22 cellular contexts compared by ENCODE assay signal in the genomic region with DNA sequence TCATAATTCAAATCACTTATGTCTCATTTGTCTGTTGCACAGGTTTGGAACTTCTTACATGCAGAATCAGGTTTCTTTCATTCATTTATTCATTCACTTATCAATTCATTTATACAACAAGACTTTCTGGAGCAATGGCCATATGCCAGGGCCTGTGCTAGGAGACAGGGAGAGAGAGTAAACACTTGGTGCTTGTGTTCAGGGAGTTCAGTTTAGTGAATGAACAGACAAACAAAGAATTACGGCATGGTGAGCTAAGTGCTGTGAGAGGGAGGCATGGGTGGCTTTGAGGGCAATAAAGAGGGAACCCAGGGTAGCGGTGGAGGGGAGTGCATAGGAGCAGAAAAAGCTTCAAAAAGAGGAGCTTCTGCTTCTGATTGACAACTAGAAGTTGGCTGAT. TPM values are rescaled to one million over a fixed set of nuclear protein-coding genes. Genes with fewer than 3 reads are reported as not detected.
A peak's percentile ranks its signal among the peaks of the same experiment; 100 is the strongest.
DNase-seq lines count a peak whose midpoint lies in the region; ATAC-seq, FAIRE-seq and TF ChIP-seq lines count a peak whose summit lies in the region.
"Had no signal": no experiment of that assay in that cellular context is flagged by ENCODE, and none has a peak within 500 bp of the region (broad histone marks: within the 10 kb centered on the region; RNA-seq: fewer than 3 reads in every experiment).

No MANE protein-coding gene starts in this region.

- H3K4me3 ChIP-seq in H1 (ENCODE audit: extremely low read depth in 1 of 4, insufficient read depth in 2 of 4, low read depth in 3 of 4, low read length in 4 of 4), result no peak overlapping the region
- no peak overlapping the region for H3K4me3 ChIP-seq in pancreas
- H3K4me3 ChIP-seq: heart right ventricle had no signal

- H3K9me3 ChIP-seq in H1 (ENCODE audit: insufficient read depth in 2 of 2, low read depth in 1 of 2, low read length in 1 of 2) (no peaks in the 10 kb centered on the region), pancreas (no peaks in the 10 kb centered on the region)
- H3K9me3 ChIP-seq: BE2C, heart right ventricle had no signal

- no peaks in the 10 kb centered on the region; a peak in 1 of 7 replicates for H3K27me3 ChIP-seq in H1 (replicated peaks in 1 of 4; ENCODE audit: control insufficient read depth in 3 of 4, extremely low read depth in 1 of 4, insufficient read depth in 3 of 4, low read length in 3 of 4)
- no peaks in the 10 kb centered on the region for H3K27me3 ChIP-seq in pancreas
- H3K27me3 ChIP-seq: BE2C had no signal

- no peaks in the 10 kb centered on the region for H3K79me2 ChIP-seq in H1 (ENCODE audit: control insufficient read depth in 1 of 2, insufficient read depth in 2 of 2, low read length in 2 of 2)

- no peak overlapping the region for H3K4me2 ChIP-seq in H1 (ENCODE audit: insufficient read depth in 1 of 2, low read depth in 2 of 2, low read length in 2 of 2)
- H3K4me2 ChIP-seq: KMS-11 had no signal

- H2BK5ac ChIP-seq in H1 (ENCODE audit: low read depth, low read length), result no peak overlapping the region

- DNase-seq in NCI-H1105 treated with DMSO at 0.1 percent for 48 hours (lab: John Stamatoyannopoulos, UW), result peak; percentile 10
- no peak for DNase-seq in NCI-H1105 (lab: John Stamatoyannopoulos, UW)
- peak; percentile 55 for DNase-seq in NCI-H345 (lab: John Stamatoyannopoulos, UW)
- DNase-seq in H1 (ENCODE audit: low read depth in 1 of 2, low spot score in 2 of 2), result no peak
- no peak for DNase-seq in pancreas
- DNase-seq in KG1 (lab: John Stamatoyannopoulos, UW), result no peak
- DNase-seq: 8988T; activated CD4-positive, alpha-beta T cell treated with anti-CD3 and anti-CD28 coated beads for 48 hours; activated naive CD4-positive, alpha-beta T cell treated with anti-CD3 and anti-CD28 coated beads, Interleukin-2, amount 50 U/mL, for 16 hours; BE2C; GDM1; heart right ventricle; mesenchymal stem cell; retina had no signal

- H3K23ac ChIP-seq in H1 (ENCODE audit: insufficient read length), result no peak overlapping the region

- H2AFZ ChIP-seq in H1 (ENCODE audit: low read length), result 0 out of 2 replicates have a peak overlapping the region, but pooled peaks have one; percentile 27

- no peak overlapping the region for H3K4ac ChIP-seq in H1 (replicated peaks; ENCODE audit: insufficient read length, low read depth, low read length)

- no peak overlapping the region for H4K8ac ChIP-seq in H1 (ENCODE audit: extremely low read depth, insufficient read depth, low read length)

- no peak overlapping the region for H2BK15ac ChIP-seq in H1 (ENCODE audit: low read length)

- TF ChIP-seq CTCF in H1 (IDR thresholded peaks at IDR 0.05; ENCODE audit: control extremely low read depth in 1 of 3, insufficient read depth in 1 of 3, low read depth in 1 of 3, low read length in 3 of 3) (no peak), pancreas (IDR thresholded peaks at IDR 0.05) (no peak)

- no peak for TF ChIP-seq POLR2A in H1 (IDR thresholded peaks at IDR 0.05; ENCODE audit: control extremely low read depth in 1 of 2, low read depth in 2 of 2, low read length in 2 of 2)

- no peak overlapping the region for H3K27ac ChIP-seq in H1 (ENCODE audit: low read depth, low read length)
- no peak overlapping the region for H3K27ac ChIP-seq in pancreas
- H3K27ac ChIP-seq: heart right ventricle, KMS-11 had no signal

- intact Hi-C loops in pancreas (cut with DNase I), result loop anchor here in 2 of 3 donors (10.0 kb wide), 2 partner anchors 115 to 125 kb away; no protein-coding TSS in a partner anchor

- H3K18ac ChIP-seq in H1 (ENCODE audit: extremely low read depth, low read length), result no peak overlapping the region

- no peak overlapping the region for H2BK20ac ChIP-seq in H1 (ENCODE audit: low read length)

- no peak overlapping the region for H2BK120ac ChIP-seq in H1 (replicated peaks; ENCODE audit: low read depth, low read length)

- TF ChIP-seq RAD21 in H1 (IDR thresholded peaks at IDR 0.05 in 1 of 2, conservative IDR thresholded peaks at IDR 0.05 in 1 of 2; ENCODE audit: low read depth in 2 of 2, low read length in 2 of 2), result no peak

- no peak for FAIRE-seq in H1 (lab: Jason Lieb, UNC)
- FAIRE-seq in pancreas (lab: Jason Lieb, UNC), result no peak
- FAIRE-seq: astrocyte, GM12891, RCC 7860 had no signal

- 91% methylated on average over 2 of the region's 2 CpGs; no CpG with 5 or more reads in 1 of the 2 experiments for WGBS in H1 (ENCODE audit: extremely low coverage in 1 of 2, insufficient coverage in 1 of 2, insufficient read length in 1 of 2, insufficient replicate concordance in 2 of 2, low coverage in 1 of 2, low lambda C conversion rate in 2 of 2, missing lambda C conversion rate in 1 of 2), 2 experiments
- 39 to 45% methylated on average over 2 of the region's 2 CpGs for WGBS in pancreas, 2 donors

- H3K36me3 ChIP-seq in H1 (ENCODE audit: control insufficient read depth in 2 of 4, insufficient read depth in 4 of 4, low read length in 3 of 4) (no peaks in the 10 kb centered on the region), pancreas (no peaks in the 10 kb centered on the region)
- H3K36me3 ChIP-seq: BE2C, heart right ventricle had no signal

- CTCF ChIA-PET in H1 (lab: Charles Lee; ENCODE audit: partially characterized antibody), result interaction anchor here (1.0 to 4.9 kb wide), 8 partner anchors 9 to 280 kb away, joined by 3 to 25 read pairs (median 4); a partner anchor contains a TSS

- no peak overlapping the region for H2BK12ac ChIP-seq in H1 (ENCODE audit: low read depth, low read length)

- no peaks in the 10 kb centered on the region; the same call in 1 of the 2 replicates for H3K23me2 ChIP-seq in H1 (ENCODE audit: low read depth, low read length)

- no peaks in the 10 kb centered on the region for H3K79me1 ChIP-seq in H1 (ENCODE audit: low read depth, low read length)

- POLR2A ChIA-PET in H1 (lab: Charles Lee; ENCODE audit: partially characterized antibody), result interaction anchor here (3.7 kb wide), 1 partner anchor 9 kb away, joined by 18 read pairs; a partner anchor contains a TSS

- H3K9ac ChIP-seq in H1 (replicated peaks in 1 of 4; ENCODE audit: extremely low read depth in 1 of 4, low read depth in 3 of 4, low read length in 3 of 4), result no peak overlapping the region
- H3K9ac ChIP-seq: KMS-11 had no signal

- no peak overlapping the region for H4K5ac ChIP-seq in H1 (ENCODE audit: insufficient read length, low read depth, low read length)

- no peaks in the 10 kb centered on the region for H4K20me1 ChIP-seq in H1 (replicated peaks in 1 of 2; ENCODE audit: control insufficient read depth in 1 of 2, insufficient read depth in 2 of 2, low read length in 2 of 2)

- no peak overlapping the region for H2AK5ac ChIP-seq in H1 (ENCODE audit: low read depth, low read length)

- no peak overlapping the region for H3K14ac ChIP-seq in H1 (ENCODE audit: insufficient read length)

- peak in 3 of 4 donors; percentile 18 to 87 (median 85) for ATAC-seq in pancreas
- no peak for ATAC-seq in HG03432 (IDR thresholded peaks at IDR 0.05; ENCODE audit: unreplicated experiment)
- ATAC-seq in HG03280 (IDR thresholded peaks at IDR 0.05; ENCODE audit: unreplicated experiment), result no peak
- ATAC-seq: heart right ventricle; natural killer cell treated with Interleukin-12 subunit alpha and Interleukin-12 subunit beta and Interleukin-15 and Interleukin-18, amount 100 ng/mL, for 72 hours; stimulated activated effector memory CD8-positive, alpha-beta T cell treated with anti-CD3 and anti-CD28 coated beads, Interleukin-12 subunit alpha, Interleukin-12 subunit beta, amount 100 ng/mL, for 72 hours had no signal

- H3K4me1 ChIP-seq in H1 (replicated peaks in 1 of 4; ENCODE audit: control insufficient read depth in 3 of 4, insufficient read depth in 4 of 4, low read length in 3 of 4), result no peaks in the 10 kb centered on the region
- H3K4me1 ChIP-seq in pancreas, result no peaks in the 10 kb centered on the region
- H3K4me1 ChIP-seq: BE2C had no signal

- no peak overlapping the region for H3K56ac ChIP-seq in H1 (replicated peaks; ENCODE audit: insufficient read length, low read depth, low read length)

- no peak overlapping the region for H4K91ac ChIP-seq in H1 (replicated peaks; ENCODE audit: insufficient read length, low read length)

- no peak for TF ChIP-seq EP300 in H1 (IDR thresholded peaks at IDR 0.05; ENCODE audit: borderline replicate concordance in 1 of 2, low read depth in 2 of 2, low read length in 2 of 2)

TF ChIP-seq in H1, 55 proteins besides CTCF, POLR2A, EP300 and RAD21 (continues in another document):
- TF ChIP-seq SIN3A (conservative IDR thresholded peaks at IDR 0.05 in 1 of 2, IDR thresholded peaks at IDR 0.05 in 1 of 2; ENCODE audit: low read depth in 1 of 2, low read length in 2 of 2) (no peak), CEBPB (IDR thresholded peaks at IDR 0.05; ENCODE audit: low read depth, low read length) (no peak), SUZ12 (IDR thresholded peaks at IDR 0.05; ENCODE audit: low read length) (no peak), PHF8 (conservative IDR thresholded peaks at IDR 0.05; ENCODE audit: low read depth, low read length) (no peak), BCL11A (IDR thresholded peaks at IDR 0.05; ENCODE audit: low read depth in 2 of 2, low read length in 2 of 2) (no peak), ZNF274 (IDR thresholded peaks at IDR 0.05; ENCODE audit: borderline replicate concordance, extremely low read depth, low read length) (no peak)

RNA-seq across cellular contexts. Expression of a gene that starts 8.5 kb away (rescaled TPM):
- total RNA-seq in H1 (2021; fragmentation: NEBNext Ultra II Directional; extraction: Animal tissue kit (Norgen Biotek cat#: 25700)), result 99.7 and 103 TPM in 2 replicates
- 15.7 and 21.0 TPM in 2 replicates for polyA plus RNA-seq in H1 (2011; rRNA removed)
- 26.8 TPM for polyA plus RNA-seq in H1 (2011; cell fraction: cytosol; rRNA removed)
- polyA plus RNA-seq in H1 (2011; cell fraction: nucleus; rRNA removed), result 20.1 TPM
- 20.9 to 62.3 TPM (median 38.7 TPM) in 4 replicates for polyA plus RNA-seq in H1 (2012, experiment 1 of 2)
- polyA plus RNA-seq in H1 (2012, experiment 2 of 2), result 2.2 TPM
- 30.1 TPM for polyA plus RNA-seq in H1 (2013, experiment 1 of 2)
- polyA plus RNA-seq in H1 (2013, experiment 2 of 2), result 27.0 TPM
- 75.4 and 91.3 TPM in 2 replicates for polyA minus RNA-seq in H1 (2011; rRNA and poly(A)+ RNA removed)
- polyA minus RNA-seq in H1 (2011; cell fraction: cytosol; rRNA and poly(A)+ RNA removed), result 48.4 TPM
- 57.5 TPM for polyA minus RNA-seq in H1 (2011; cell fraction: nucleus; rRNA and poly(A)+ RNA removed)
- 10 to 100 TPM; 18.2 to 34.0 (median 22.3) TPM for total RNA-seq in pancreas
- polyA plus RNA-seq in pancreas, result 1 to 10 TPM; 5.7 to 7.8 TPM

Comparison
In these comparisons a context has a peak if more than half of its experiments do, and no peak if none do; other contexts are left out.
1. DNase-seq: peak in NCI-H1105 treated with DMSO at 0.1 percent for 48 hours (single experiment) and NCI-H345 (single experiment); none in NCI-H1105 (single experiment), H1 (0 of 2), pancreas (0 of 6) and KG1 (single experiment).
2. ATAC-seq: peak in pancreas (3 of 4); none in HG03432 (single experiment) and HG03280 (single experiment).